ENCODE assay signal across 10 cellular contexts in genomic region chr14:52926994-52927393, GRCh38. TPM values are rescaled to one million over a fixed set of nuclear protein-coding genes. Genes with fewer than 3 reads are reported as not detected.
DNase-seq lines count a peak whose midpoint lies in the region; ATAC-seq and TF ChIP-seq lines count a peak whose summit lies in the region.
"Had no signal": no experiment of that assay in that cellular context is flagged by ENCODE, and none has a peak within 500 bp of the region (broad histone marks: within the 10 kb centered on the region; RNA-seq: fewer than 3 reads in every experiment).

No MANE protein-coding gene starts in this region.

- no peak overlapping the region for H3K4me3 ChIP-seq in cardiac fibroblast (replicated peaks in 1 of 2; ENCODE audit: low read depth in 2 of 2, low read length in 2 of 2)
- H3K4me3 ChIP-seq: BLaER1 had no signal

- TF ChIP-seq CTCF in cardiac fibroblast (IDR thresholded peaks at IDR 0.05; ENCODE audit: low read depth, low read length), result no peak

- ATAC-seq in HG03342 (IDR thresholded peaks at IDR 0.05; ENCODE audit: unreplicated experiment), result no peak

- DNase-seq in DMS53 (lab: John Stamatoyannopoulos, UW) (peak; percentile 77), NCI-H2029 (lab: John Stamatoyannopoulos, UW) (peak; percentile 93), cardiac fibroblast (ENCODE audit: low read depth in 2 of 2) (peak; percentile 51 to 79), myocyte (ENCODE audit: low read depth) (peak; percentile 34), superior temporal gyrus (ENCODE audit: extremely low spot score) (no peak), NOMO-1 (lab: John Stamatoyannopoulos, UW; ENCODE audit: unreplicated experiment in 2 of 2) (no peak)
- no peak for DNase-seq in stimulated activated CD4-positive, alpha-beta T cell treated with anti-CD3 and anti-CD28 coated beads, Interleukin-2, amount 100 ng/mL, for 48 hours
- DNase-seq: activated CD8-positive, alpha-beta memory T cell treated with anti-CD3 and anti-CD28 coated beads, Interleukin-2, amount 50 U/mL, for 4 hours had no signal

RNA-seq across cellular contexts. Expression of gene FERMT2, which starts 23.9 kb away (rescaled TPM):
- total RNA-seq in myocyte, result 109 and 153 TPM in 2 replicates
- 79.1 TPM for polyA plus RNA-seq in myocyte (2012)

Comparison
In these comparisons a context has a peak if more than half of its experiments do, and no peak if none do; other contexts are left out.
1. DNase-seq: peak in DMS53 (single experiment), NCI-H2029 (single experiment), cardiac fibroblast (2 of 2) and myocyte (single experiment); none in stimulated activated CD4-positive, alpha-beta T cell treated with anti-CD3 and anti-CD28 coated beads, Interleukin-2, amount 100 ng/mL, for 48 hours (0 of 2), superior temporal gyrus (single experiment) and NOMO-1 (0 of 2).